Comparison of ENCODE assay signal across 11 cellular contexts in the genomic region with DNA sequence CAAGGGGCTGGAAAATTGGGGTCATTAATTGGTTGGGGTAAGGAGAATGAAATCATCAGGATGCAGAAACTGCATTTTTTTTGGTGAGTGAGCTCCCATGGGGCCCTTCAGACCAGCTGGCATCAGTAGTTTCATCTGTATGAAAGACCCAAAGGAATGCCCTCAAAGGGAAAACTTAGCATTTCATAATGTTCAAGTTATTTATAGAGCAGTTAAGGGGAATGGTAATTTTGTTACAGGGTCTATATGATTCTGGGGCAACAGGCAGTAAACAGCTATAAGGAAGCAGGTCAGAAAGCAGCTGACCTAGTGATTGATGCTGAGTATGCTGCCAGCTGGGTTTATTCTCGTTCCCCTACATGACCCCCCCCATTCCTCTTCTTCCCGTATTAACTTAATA.
"Had no signal": no experiment of that assay in that cellular context is flagged by ENCODE, and none has a peak within 500 bp of the region (broad histone marks: within the 10 kb centered on the region; RNA-seq: fewer than 3 reads in every experiment).

No MANE protein-coding gene starts in this region.

- H3K27ac ChIP-seq: GM23248 had no signal

- ATAC-seq: GM23338, HCT116 had no signal

- H3K4me3 ChIP-seq: GM23248, GM23338, HAP-1 had no signal

- H3K4me2 ChIP-seq: GM23338 had no signal

- H2AFZ ChIP-seq: GM23248, GM23338 had no signal

- DNase-seq: GM23248, GOT3, H7, H9, HCEC 1CT, HFFc6 had no signal

- H3K27ac Mint-ChIP-seq: GM23338, H9, HFFc6 had no signal

- H3K36me3 ChIP-seq: HAP-1 had no signal

- H3K4me3 Mint-ChIP-seq: GM23338, H9, HFFc6 had no signal

- FAIRE-seq: H1, H54 had no signal

- H3K9ac ChIP-seq: GM23248 had no signal

- H3K9me3 ChIP-seq: HAP-1 had no signal

- H3K4me1 ChIP-seq: HAP-1 had no signal
